Comparison of ENCODE assay signal across 8 cellular contexts in genomic region chr2:87075796-87076252, GRCh38. TPM values are rescaled to one million over a fixed set of nuclear protein-coding genes. Genes with fewer than 3 reads are reported as not detected.
DNase-seq lines count a peak whose midpoint lies in the region; ATAC-seq, FAIRE-seq and TF ChIP-seq lines count a peak whose summit lies in the region.
"Not testable (repeated sequence)": the region's sequence is repeated elsewhere in the genome, so short reads cannot be mapped to it uniquely, and the experiment has no call there.

No MANE protein-coding gene starts in this region.

- ATAC-seq in GM19023 (IDR thresholded peaks at IDR 0.05; ENCODE audit: unreplicated experiment) (peak; percentile 35), HG02970 (IDR thresholded peaks at IDR 0.05; ENCODE audit: low FRiP score, unreplicated experiment) (peak; percentile 35)

- not testable (repeated sequence) for H3K36me3 ChIP-seq in A673 (ENCODE audit: insufficient read depth, low read length, poor library complexity, severe bottlenecking); OCI-LY7 (ENCODE audit: insufficient read depth, low read length); endothelial cell of umbilical vein (ENCODE audit: control insufficient read depth in 2 of 2, extremely low read depth in 1 of 2, insufficient read depth in 2 of 2, low read length in 2 of 2)

- POLR2A ChIA-PET in A673 (lab: Charles Lee; ENCODE audit: low non-redundant PET); OCI-LY7 (lab: Charles Lee); endothelial cell of umbilical vein (lab: Charles Lee): not testable (repeated sequence)

- not testable (repeated sequence) for H3K9ac ChIP-seq in endothelial cell of umbilical vein (replicated peaks; ENCODE audit: extremely low read depth, insufficient read depth, low read length)

- intact Hi-C loops in A673 (cut with micrococcal nuclease; ENCODE audit: unreplicated experiment); OCI-LY7 (cut with micrococcal nuclease; ENCODE audit: unreplicated experiment); endothelial cell of umbilical vein (cut with micrococcal nuclease); lower leg skin (cut with DNase I; ENCODE audit: low total_unique reads): not testable (repeated sequence)

- dilution Hi-C loops in endothelial cell of umbilical vein (cut with MboI; ENCODE audit: extremely low pct_ligation_motif_present, low sequenced_read_pairs) = not testable (repeated sequence)

- peak overlapping the region; percentile 80 for H3K27ac ChIP-seq in A673 (ENCODE audit: low read depth, low read length, poor library complexity, severe bottlenecking)
- peak overlapping the region; percentile 72 for H3K27ac ChIP-seq in OCI-LY7 (ENCODE audit: low read depth, low read length, poor library complexity, severe bottlenecking)
- H3K27ac ChIP-seq in endothelial cell of umbilical vein (ENCODE audit: insufficient read depth, low read depth, low read length) = peak overlapping the region; percentile 59

- not testable (repeated sequence) for TF ChIP-seq POLR2A in endothelial cell of umbilical vein (IDR thresholded peaks at IDR 0.05; ENCODE audit: low read depth, low read length); lower leg skin (IDR thresholded peaks at IDR 0.05)

- not testable (repeated sequence) for H4K20me1 ChIP-seq in OCI-LY7 (ENCODE audit: insufficient read depth, low read length); endothelial cell of umbilical vein (replicated peaks; ENCODE audit: control insufficient read depth, extremely low read depth, insufficient read depth, low read length)

- DNase-seq in A673 (ENCODE audit: low spot score) (peak; percentile 54), OCI-LY7 (ENCODE audit: low spot score) (peak; percentile 65), endothelial cell of umbilical vein (ENCODE audit: low read depth, low spot score) (peak; percentile 41), lower leg skin (ENCODE audit: low spot score in 2 of 2) (peak; percentile 23 to 90)
- peak; percentile 69 to 77 for DNase-seq in activated T-cell treated with anti-CD3 and anti-CD28 coated beads, Interleukin-2, amount 50 U/mL, for 48 hours
- peak; percentile 24 to 41 (median 33) for DNase-seq in stimulated activated CD4-positive, alpha-beta T cell treated with anti-CD3 and anti-CD28 coated beads, Interleukin-12 subunit alpha, Interleukin-12 subunit beta, amount 100 ng/mL, for 48 hours (ENCODE audit: low read depth in 2 of 3, low spot score in 1 of 3)

- H3K79me2 ChIP-seq in OCI-LY7 (ENCODE audit: insufficient read depth, low read depth, low read length) = peaks cover 14% of the 10 kb centered on the region; the same call in 1 of the 2 replicates
- H3K79me2 ChIP-seq in endothelial cell of umbilical vein (ENCODE audit: control insufficient read depth, insufficient read depth, low read length) = not testable (repeated sequence)

- FAIRE-seq in endothelial cell of umbilical vein (lab: Jason Lieb, UNC) = not testable (repeated sequence)

- CTCF ChIA-PET in A673 (lab: Charles Lee); OCI-LY7 (lab: Charles Lee; ENCODE audit: unreplicated experiment); endothelial cell of umbilical vein (lab: Charles Lee): not testable (repeated sequence)

- not testable (repeated sequence) for H3K9me3 ChIP-seq in A673 (ENCODE audit: low read depth, low read length, poor library complexity, severe bottlenecking); OCI-LY7 (ENCODE audit: low read length); endothelial cell of umbilical vein (replicated peaks; ENCODE audit: control insufficient read depth, insufficient read depth, low read length)

- BruUV-seq in A673 (replicated peaks; lab: Mats Ljungman, UMichigan); OCI-LY7 (replicated peaks; lab: Mats Ljungman, UMichigan); endothelial cell of umbilical vein (replicated peaks; lab: Mats Ljungman, UMichigan): not testable (repeated sequence)

- H3K4me2 ChIP-seq in OCI-LY7 (ENCODE audit: low read length) = peak overlapping the region; percentile 81
- H3K4me2 ChIP-seq in endothelial cell of umbilical vein (ENCODE audit: insufficient read depth, low read length) = not testable (repeated sequence)

- not testable (repeated sequence) for TF ChIP-seq CTCF in A673 (conservative IDR thresholded peaks at IDR 0.05; ENCODE audit: low read depth, low read length); OCI-LY7 (conservative IDR thresholded peaks at IDR 0.05; ENCODE audit: low read length); endothelial cell of umbilical vein (IDR thresholded peaks at IDR 0.05; ENCODE audit: extremely low read depth in 1 of 2, insufficient read depth in 1 of 2, low read depth in 1 of 2, low read length in 2 of 2); lower leg skin (IDR thresholded peaks at IDR 0.05)

- not testable (repeated sequence) for H3K27me3 ChIP-seq in A673 (replicated peaks; ENCODE audit: insufficient read depth, low read depth, low read length, poor library complexity); endothelial cell of umbilical vein (ENCODE audit: control insufficient read depth in 2 of 2, insufficient read depth in 2 of 2, low read length in 2 of 2)

- H3K9me1 ChIP-seq in endothelial cell of umbilical vein (replicated peaks; ENCODE audit: control insufficient read depth, extremely low read depth, insufficient read depth, low read length) = not testable (repeated sequence)

- H3K4me3 ChIP-seq in A673 (ENCODE audit: low read depth, low read length, poor library complexity, severe bottlenecking) = peak overlapping the region; percentile 55
- peak overlapping the region; percentile 78 for H3K4me3 ChIP-seq in OCI-LY7 (ENCODE audit: low read depth, low read length, poor library complexity, severe bottlenecking)
- peak overlapping the region; percentile 41 to 69 (median 59) for H3K4me3 ChIP-seq in endothelial cell of umbilical vein (replicated peaks in 1 of 3; ENCODE audit: insufficient read depth in 1 of 3, low read depth in 1 of 3, low read length in 3 of 3)
- peak overlapping the region; percentile 52 for H3K4me3 ChIP-seq in lower leg skin (ENCODE audit: low read depth, poor library complexity, severe bottlenecking)

- not testable (repeated sequence) for H3K4me1 ChIP-seq in A673 (ENCODE audit: insufficient read depth, low read length, poor library complexity, severe bottlenecking); OCI-LY7 (ENCODE audit: insufficient read depth, low read length, poor library complexity, severe bottlenecking); endothelial cell of umbilical vein (ENCODE audit: control insufficient read depth, extremely low read depth, insufficient read depth, low read length)

- no CpG with 5 or more reads among the region's 63 CpGs for WGBS in lower leg skin, 2 donors

- H3K9me2 ChIP-seq in OCI-LY7 (ENCODE audit: insufficient read depth, low read length) = not testable (repeated sequence)

- H2AFZ ChIP-seq in OCI-LY7 (ENCODE audit: low read length); endothelial cell of umbilical vein (ENCODE audit: low read depth, low read length): not testable (repeated sequence)

RNA-seq across cellular contexts. Expression of gene PLGLB1, which starts 54.2 kb away (rescaled TPM):
- total RNA-seq in A673 (2021) (2.0 and 3.3 TPM in 2 replicates), OCI-LY7 (2022) (3.6 and 3.9 TPM in 2 replicates), endothelial cell of umbilical vein (0.75 and 1.8 TPM in 2 replicates), lower leg skin (1 to 10 TPM in 2 of 4 donors, under 1 TPM in 2; 0.46 to 9.4 (median 1.3) TPM)
- total RNA-seq in OCI-LY7 (2014; rRNA removed; shearing (Covaris generic)) = 1.8 and 3.3 TPM in 2 replicates
- 0.51 and 0.81 TPM in 2 replicates for polyA plus RNA-seq in endothelial cell of umbilical vein
- 0.18 and 0.61 TPM in 2 replicates for polyA plus RNA-seq in endothelial cell of umbilical vein (2011; cell fraction: cytosol; rRNA removed)
- polyA plus RNA-seq in endothelial cell of umbilical vein (2011; cell fraction: nucleus; rRNA removed) = 6.5 and 7.3 TPM in 2 replicates
- 0.72 and 0.91 TPM in 2 replicates for polyA plus RNA-seq in endothelial cell of umbilical vein (2012)
- 1.4 and 1.7 TPM in 2 replicates for polyA minus RNA-seq in endothelial cell of umbilical vein
- not detected for polyA minus RNA-seq in endothelial cell of umbilical vein (2011; cell fraction: cytosol; rRNA and poly(A)+ RNA removed)
- 5.7 and 5.9 TPM in 2 replicates for polyA minus RNA-seq in endothelial cell of umbilical vein (2011; cell fraction: nucleus; rRNA and poly(A)+ RNA removed)

Comparison
In these comparisons a context has a peak if more than half of its experiments do, and no peak if none do; other contexts are left out.
1. Peak in every context shown above with its lines: DNase-seq, ATAC-seq, H3K4me3 ChIP-seq and H3K27ac ChIP-seq.